ENCODE assay signal across 26 cellular contexts in genomic region chr1:66559517-66559916, GRCh38. TPM values are rescaled to one million over a fixed set of nuclear protein-coding genes. Genes with fewer than 3 reads are reported as not detected.
"Had no signal": no experiment of that assay in that cellular context is flagged by ENCODE, and none has a peak within 500 bp of the region (broad histone marks: within the 10 kb centered on the region; RNA-seq: fewer than 3 reads in every experiment).

No MANE protein-coding gene starts in this region.

- H3K9me3 Mint-ChIP-seq: naive thymus-derived CD8-positive, alpha-beta T cell; natural killer cell treated with Interleukin-12 subunit alpha and Interleukin-12 subunit beta and Interleukin-15 and Interleukin-18, amount 100 ng/mL, for 72 hours; nephron progenitor cell; neural crest cell; stimulated activated effector memory CD8-positive, alpha-beta T cell treated with anti-CD3 and anti-CD28 coated beads, Interleukin-12 subunit alpha, Interleukin-12 subunit beta, amount 100 ng/mL, for 72 hours; stimulated activated naive B cell treated with anti-CD40 and anti-IgM and Interleukin-4, amounts not matched to agents 10 μg/mL and 1 μg/mL and 100 μg/mL, for 72 hours; stimulated activated naive CD8-positive, alpha-beta T cell treated with anti-CD3 and anti-CD28 coated beads, Interleukin-15, Interleukin-2, amounts not matched to agents 100 ng/mL and 50 ng/mL, for 24 hours had no signal

- H3K36me3 Mint-ChIP-seq: naive thymus-derived CD8-positive, alpha-beta T cell; natural killer cell treated with Interleukin-12 subunit alpha and Interleukin-12 subunit beta and Interleukin-15 and Interleukin-18, amount 100 ng/mL, for 72 hours; stimulated activated effector memory CD8-positive, alpha-beta T cell treated with anti-CD3 and anti-CD28 coated beads, Interleukin-12 subunit alpha, Interleukin-12 subunit beta, amount 100 ng/mL, for 72 hours; stimulated activated naive B cell treated with anti-CD40 and anti-IgM and Interleukin-4, amounts not matched to agents 10 μg/mL and 1 μg/mL and 100 μg/mL, for 72 hours had no signal

- H3K36me3 ChIP-seq: neutrophil, pancreas, prostate gland, stomach, thoracic aorta, thyroid gland, tibial nerve, upper lobe of left lung, vagina had no signal

- ATAC-seq: naive thymus-derived CD8-positive, alpha-beta T cell; natural killer cell treated with Interleukin-12 subunit alpha and Interleukin-12 subunit beta and Interleukin-15 and Interleukin-18, amount 100 ng/mL, for 72 hours; pancreas; right cardiac atrium; sciatic nerve; stimulated activated effector memory CD8-positive, alpha-beta T cell treated with anti-CD3 and anti-CD28 coated beads, Interleukin-12 subunit alpha, Interleukin-12 subunit beta, amount 100 ng/mL, for 72 hours; stimulated activated naive B cell treated with anti-CD40 and anti-IgM and Interleukin-4, amounts not matched to agents 10 μg/mL and 1 μg/mL and 100 μg/mL, for 72 hours had no signal

- H3K27ac Mint-ChIP-seq: naive thymus-derived CD8-positive, alpha-beta T cell; natural killer cell treated with Interleukin-12 subunit alpha and Interleukin-12 subunit beta and Interleukin-15 and Interleukin-18, amount 100 ng/mL, for 72 hours; nephron progenitor cell; stimulated activated effector memory CD8-positive, alpha-beta T cell treated with anti-CD3 and anti-CD28 coated beads, Interleukin-12 subunit alpha, Interleukin-12 subunit beta, amount 100 ng/mL, for 72 hours; stimulated activated naive B cell treated with anti-CD40 and anti-IgM and Interleukin-4, amounts not matched to agents 10 μg/mL and 1 μg/mL and 100 μg/mL, for 72 hours; stimulated activated naive CD8-positive, alpha-beta T cell treated with anti-CD3 and anti-CD28 coated beads, Interleukin-15, Interleukin-2, amounts not matched to agents 100 ng/mL and 50 ng/mL, for 24 hours had no signal

- H3K27me3 ChIP-seq: neutrophil, pancreas, stomach, thyroid gland, tibial nerve, upper lobe of left lung, vagina had no signal

- H3K27ac ChIP-seq: neutrophil, pancreas, prostate gland, skin epidermis, stomach, thoracic aorta, thyroid gland, tibial nerve, upper lobe of left lung, vagina had no signal

- H3K9me3 ChIP-seq: neutrophil, pancreas, prostate gland, stomach, thoracic aorta, thyroid gland, tibial nerve, upper lobe of left lung, vagina had no signal

- DNase-seq: naive thymus-derived CD8-positive, alpha-beta T cell; nephron progenitor cell; nucleus accumbens; pancreas; right cardiac atrium; stimulated activated CD4-positive, alpha-beta T cell treated with anti-CD3 and anti-CD28 coated beads, Interleukin-15, amount 100 ng/mL, for 24 hours; stimulated activated CD4-positive, alpha-beta T cell treated with anti-CD3 and anti-CD28 coated beads, Interleukin-2, amount 100 ng/mL, for 24 hours; stimulated activated CD4-positive, alpha-beta T cell treated with anti-CD3 and anti-CD28 coated beads, Interleukin-2, amount 100 ng/mL, for 48 hours; stimulated activated CD4-positive, alpha-beta T cell treated with anti-CD3 and anti-CD28 coated beads, Interleukin-4, amount 100 ng/mL, for 24 hours; stimulated activated naive B cell treated with anti-CD40 and anti-IgM and Interleukin-4, amounts not matched to agents 10 μg/mL and 1 μg/mL and 100 μg/mL, for 72 hours; stimulated activated naive CD4-positive, alpha-beta T cell treated with Interleukin-2 at 50 U/mL for 16 hours; stomach; thyroid gland; trophoblast cell; upper lobe of left lung had no signal

- H3K4me3 ChIP-seq: pancreas, prostate gland, skin epidermis, stomach, thoracic aorta, thyroid gland, tibial nerve, upper lobe of left lung, vagina had no signal

- H3K4me3 Mint-ChIP-seq: naive thymus-derived CD8-positive, alpha-beta T cell; natural killer cell treated with Interleukin-12 subunit alpha and Interleukin-12 subunit beta and Interleukin-15 and Interleukin-18, amount 100 ng/mL, for 72 hours; nephron progenitor cell; neural crest cell; stimulated activated effector memory CD8-positive, alpha-beta T cell treated with anti-CD3 and anti-CD28 coated beads, Interleukin-12 subunit alpha, Interleukin-12 subunit beta, amount 100 ng/mL, for 72 hours; stimulated activated naive B cell treated with anti-CD40 and anti-IgM and Interleukin-4, amounts not matched to agents 10 μg/mL and 1 μg/mL and 100 μg/mL, for 72 hours; stimulated activated naive CD8-positive, alpha-beta T cell treated with anti-CD3 and anti-CD28 coated beads, Interleukin-15, Interleukin-2, amounts not matched to agents 100 ng/mL and 50 ng/mL, for 24 hours had no signal

- H3K4me1 ChIP-seq: pancreas, prostate gland had no signal

- H3K4me1 Mint-ChIP-seq: naive thymus-derived CD8-positive, alpha-beta T cell; neural crest cell; stimulated activated effector memory CD8-positive, alpha-beta T cell treated with anti-CD3 and anti-CD28 coated beads, Interleukin-12 subunit alpha, Interleukin-12 subunit beta, amount 100 ng/mL, for 72 hours; stimulated activated naive B cell treated with anti-CD40 and anti-IgM and Interleukin-4, amounts not matched to agents 10 μg/mL and 1 μg/mL and 100 μg/mL, for 72 hours had no signal

RNA-seq across cellular contexts. Expression of gene SGIP1, which starts 25.6 kb away (rescaled TPM):
- total RNA-seq: naive thymus-derived CD8-positive, alpha-beta T cell; natural killer cell treated with Interleukin-12 subunit alpha and Interleukin-12 subunit beta and Interleukin-15 and Interleukin-18, amount 100 ng/mL, for 72 hours had no signal
- polyA plus RNA-seq: naive thymus-derived CD8-positive, alpha-beta T cell had no signal
